ENCODE assay signal across 20 cellular contexts in the genomic region with DNA sequence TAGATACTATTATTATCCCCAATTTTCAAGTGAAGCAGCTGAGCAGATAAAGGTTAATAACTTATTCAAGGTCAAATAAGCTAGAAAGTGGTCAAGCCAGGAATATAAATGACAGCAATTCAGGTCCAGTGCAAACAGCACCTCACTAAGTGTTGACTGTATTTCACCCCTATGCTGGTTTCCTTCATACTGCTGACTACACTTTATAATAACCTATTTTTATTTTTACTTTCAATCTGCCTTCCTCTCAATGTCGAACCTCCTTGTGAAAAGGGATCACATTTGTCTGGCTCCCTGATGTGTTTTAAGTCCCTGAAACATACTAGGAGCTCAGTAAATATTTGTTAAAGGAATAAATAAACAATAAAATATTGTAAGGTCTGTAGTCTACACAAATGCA.
DNase-seq lines count a peak whose midpoint lies in the region; ATAC-seq, FAIRE-seq and TF ChIP-seq lines count a peak whose summit lies in the region.
"Had no signal": no experiment of that assay in that cellular context is flagged by ENCODE, and none has a peak within 500 bp of the region (broad histone marks: within the 10 kb centered on the region; RNA-seq: fewer than 3 reads in every experiment).

No MANE protein-coding gene starts in this region.

- H4K20me1 ChIP-seq in PC-3 (ENCODE audit: low read length) = no peaks in the 10 kb centered on the region
- H4K20me1 ChIP-seq: BLaER1 had no signal

- CTCF ChIA-PET in PC-3 (lab: Charles Lee) = no interaction called here

- H3K4me3 ChIP-seq in PC-3 (ENCODE audit: low read length) (no peak overlapping the region), thyroid gland (replicated peaks in 1 of 3) (no peak overlapping the region)
- H3K4me3 ChIP-seq: BLaER1, GM12878 had no signal

- no peaks in the 10 kb centered on the region for H3K27me3 Mint-ChIP-seq in HFFc6 (ENCODE audit: insufficient read depth)
- H3K27me3 Mint-ChIP-seq in natural killer cell treated with Interleukin-12 subunit alpha and Interleukin-12 subunit beta and Interleukin-15 and Interleukin-18, amount 100 ng/mL, for 72 hours = no peaks in the 10 kb centered on the region

- H3K9ac ChIP-seq in PC-3 (ENCODE audit: low read length) = no peak overlapping the region
- H3K9ac ChIP-seq: BLaER1 had no signal

- no peaks in the 10 kb centered on the region for H3F3A ChIP-seq in PC-3 (ENCODE audit: low read length, unreplicated experiment)

- no peaks in the 10 kb centered on the region for H3K9me3 Mint-ChIP-seq in HFFc6
- peaks cover 11% of the 10 kb centered on the region for H3K9me3 Mint-ChIP-seq in natural killer cell treated with Interleukin-12 subunit alpha and Interleukin-12 subunit beta and Interleukin-15 and Interleukin-18, amount 100 ng/mL, for 72 hours

- no peaks in the 10 kb centered on the region for H3K9me2 ChIP-seq in PC-3 (replicated peaks; ENCODE audit: low read length)

- H3K27me3 ChIP-seq in PC-3 (ENCODE audit: low read length) (no peaks in the 10 kb centered on the region), thyroid gland (no peaks in the 10 kb centered on the region)
- H3K27me3 ChIP-seq: BLaER1 had no signal

- 0 out of 2 replicates have a peak, but pooled peaks have one; percentile 16 for ATAC-seq in PC-3
- ATAC-seq in natural killer cell treated with Interleukin-12 subunit alpha and Interleukin-12 subunit beta and Interleukin-15 and Interleukin-18, amount 100 ng/mL, for 72 hours = no peak
- ATAC-seq: GM12878, HCT116, Panc1 had no signal

- no peak for TF ChIP-seq CTCF in HFFc6 (IDR thresholded peaks at IDR 0.05)
- no peak for TF ChIP-seq CTCF in PC-3 (conservative IDR thresholded peaks at IDR 0.05; ENCODE audit: low read depth, low read length)
- TF ChIP-seq CTCF in thyroid gland (IDR thresholded peaks at IDR 0.05) = no peak

- no TSS peak for BruUV-seq in PC-3 (replicated peaks; lab: Mats Ljungman, UMichigan)

- intact Hi-C loops in PC-3 (cut with micrococcal nuclease) = no loop called here
- intact Hi-C loops in thyroid gland (cut with DNase I) = no loop called here

- 68 to 74% methylated on average over 1 of the region's 1 CpG for WGBS in thyroid gland, 2 donors

- H3K9me3 ChIP-seq in PC-3 (ENCODE audit: low read length) (no peaks in the 10 kb centered on the region), thyroid gland (no peaks in the 10 kb centered on the region)
- H3K9me3 ChIP-seq: BLaER1 had no signal

- H3K79me2 ChIP-seq in PC-3 (ENCODE audit: low read length) = no peaks in the 10 kb centered on the region

- H3K4me1 ChIP-seq in PC-3 (ENCODE audit: insufficient read depth, low read length) (peaks cover 34% of the 10 kb centered on the region), thyroid gland (no peaks in the 10 kb centered on the region)
- H3K4me1 ChIP-seq: BLaER1 had no signal

- H3K4me1 Mint-ChIP-seq in HFFc6 (ENCODE audit: low read depth) = peaks cover 73% of the 10 kb centered on the region
- H3K4me1 Mint-ChIP-seq in natural killer cell treated with Interleukin-12 subunit alpha and Interleukin-12 subunit beta and Interleukin-15 and Interleukin-18, amount 100 ng/mL, for 72 hours (ENCODE audit: low read depth in 2 of 2) = no peaks in the 10 kb centered on the region

- H3K4me3 Mint-ChIP-seq in HFFc6 = peak overlapping the region; percentile 54; the same call in 1 of the 2 replicates
- H3K4me3 Mint-ChIP-seq in natural killer cell treated with Interleukin-12 subunit alpha and Interleukin-12 subunit beta and Interleukin-15 and Interleukin-18, amount 100 ng/mL, for 72 hours = no peak overlapping the region

- FAIRE-seq in islet of Langerhans (lab: Jason Lieb, UNC) = peak; percentile 83
- FAIRE-seq: GM12878, GM18507, HTR-8/SVneo had no signal

- POLR2A ChIA-PET in PC-3 (lab: Charles Lee; ENCODE audit: unreplicated experiment) = no interaction called here

- H3K36me3 Mint-ChIP-seq in HFFc6 (ENCODE audit: low read depth) = peaks cover 19% of the 10 kb centered on the region
- peaks cover 4% of the 10 kb centered on the region for H3K36me3 Mint-ChIP-seq in natural killer cell treated with Interleukin-12 subunit alpha and Interleukin-12 subunit beta and Interleukin-15 and Interleukin-18, amount 100 ng/mL, for 72 hours

- H3K36me3 ChIP-seq in PC-3 (ENCODE audit: low read depth, low read length) = no peaks in the 10 kb centered on the region
- H3K36me3 ChIP-seq in thyroid gland = no peaks in the 10 kb centered on the region
- H3K36me3 ChIP-seq: BLaER1 had no signal

- TF ChIP-seq POLR2A in thyroid gland (IDR thresholded peaks at IDR 0.05) = no peak

- no peak overlapping the region for H3K27ac ChIP-seq in PC-3 (ENCODE audit: low read length)
- H3K27ac ChIP-seq in thyroid gland = no peak overlapping the region
- H3K27ac ChIP-seq: BLaER1 had no signal

- H2AFZ ChIP-seq in PC-3 (ENCODE audit: low read length) = no peak overlapping the region

- DNase-seq in DMS 273 (lab: John Stamatoyannopoulos, UW; ENCODE audit: unreplicated experiment) = peak; percentile 15
- DNase-seq in DMS 273 treated with DMSO at 0.1 percent for 48 hours (lab: John Stamatoyannopoulos, UW) = no peak
- DNase-seq in HFFc6 = no peak
- DNase-seq in PC-3 = no peak
- DNase-seq in thyroid gland = no peak
- no peak for DNase-seq in natural killer cell treated with Interleukin-12 subunit alpha and Interleukin-12 subunit beta and Interleukin-15 and Interleukin-18, amount 100 ng/mL, for 72 hours (ENCODE audit: low spot score)
- DNase-seq in RKO (ENCODE audit: low spot score) = no peak
- DNase-seq: 8988T, DMS79, NCI-H1048, NCI-H187 treated with DMSO at 0.1 percent for 48 hours, NCI-H524 treated with DMSO at 0.1 percent for 48 hours, Right ventricle myocardium superior had no signal

- H3K27ac Mint-ChIP-seq in HFFc6 = peak overlapping the region; percentile 67
- no peak overlapping the region for H3K27ac Mint-ChIP-seq in natural killer cell treated with Interleukin-12 subunit alpha and Interleukin-12 subunit beta and Interleukin-15 and Interleukin-18, amount 100 ng/mL, for 72 hours

- no peak overlapping the region for H3K4me2 ChIP-seq in PC-3 (ENCODE audit: low read length)
- H3K4me2 ChIP-seq: BLaER1 had no signal
